In the genomic region with DNA sequence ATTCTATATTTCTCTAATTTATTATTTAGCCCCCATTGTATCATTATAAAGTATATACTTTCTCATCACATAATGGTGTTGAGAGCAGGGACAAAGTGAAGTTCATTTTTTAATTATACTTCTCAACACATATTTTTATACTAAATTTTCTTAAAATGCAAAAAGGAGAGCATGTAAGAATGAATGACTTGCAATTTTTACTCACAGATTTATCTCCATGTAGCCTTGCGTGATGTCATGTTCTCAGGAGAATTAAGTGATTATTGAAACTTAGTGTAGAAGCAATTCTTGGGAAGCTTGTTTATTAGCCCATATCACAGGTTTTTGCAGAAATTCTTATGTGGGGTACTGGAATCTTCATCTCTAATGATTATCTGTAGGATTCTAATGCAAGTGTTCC, we compare ENCODE assay signal across 2 cellular contexts.
TF ChIP-seq lines count a peak whose summit lies in the region.

No MANE protein-coding gene starts in this region.

TF ChIP-seq in HepG2, 621 proteins besides CTCF, POLR2A, EP300 and RAD21:
- TF ChIP-seq NFE2L2 (IDR thresholded peaks at IDR 0.05; ENCODE audit: low read length), result peak; percentile 68
- TF ChIP-seq, protein P1, sequence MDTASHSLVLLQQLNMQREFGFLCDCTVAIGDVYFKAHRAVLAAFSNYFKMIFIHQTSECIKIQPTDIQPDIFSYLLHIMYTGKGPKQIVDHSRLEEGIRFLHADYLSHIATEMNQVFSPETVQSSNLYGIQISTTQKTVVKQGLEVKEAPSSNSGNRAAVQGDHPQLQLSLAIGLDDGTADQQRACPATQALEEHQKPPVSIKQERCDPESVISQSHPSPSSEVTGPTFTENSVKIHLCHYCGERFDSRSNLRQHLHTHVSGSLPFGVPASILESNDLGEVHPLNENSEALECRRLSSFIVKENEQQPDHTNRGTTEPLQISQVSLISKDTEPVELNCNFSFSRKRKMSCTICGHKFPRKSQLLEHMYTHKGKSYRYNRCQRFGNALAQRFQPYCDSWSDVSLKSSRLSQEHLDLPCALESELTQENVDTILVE (CRISPR knock-in tag; IDR thresholded peaks at IDR 0.05), result no peak

TF ChIP-seq in K562, 482 proteins besides CTCF, POLR2A, EP300 and RAD21:
- TF ChIP-seq, protein P2, sequence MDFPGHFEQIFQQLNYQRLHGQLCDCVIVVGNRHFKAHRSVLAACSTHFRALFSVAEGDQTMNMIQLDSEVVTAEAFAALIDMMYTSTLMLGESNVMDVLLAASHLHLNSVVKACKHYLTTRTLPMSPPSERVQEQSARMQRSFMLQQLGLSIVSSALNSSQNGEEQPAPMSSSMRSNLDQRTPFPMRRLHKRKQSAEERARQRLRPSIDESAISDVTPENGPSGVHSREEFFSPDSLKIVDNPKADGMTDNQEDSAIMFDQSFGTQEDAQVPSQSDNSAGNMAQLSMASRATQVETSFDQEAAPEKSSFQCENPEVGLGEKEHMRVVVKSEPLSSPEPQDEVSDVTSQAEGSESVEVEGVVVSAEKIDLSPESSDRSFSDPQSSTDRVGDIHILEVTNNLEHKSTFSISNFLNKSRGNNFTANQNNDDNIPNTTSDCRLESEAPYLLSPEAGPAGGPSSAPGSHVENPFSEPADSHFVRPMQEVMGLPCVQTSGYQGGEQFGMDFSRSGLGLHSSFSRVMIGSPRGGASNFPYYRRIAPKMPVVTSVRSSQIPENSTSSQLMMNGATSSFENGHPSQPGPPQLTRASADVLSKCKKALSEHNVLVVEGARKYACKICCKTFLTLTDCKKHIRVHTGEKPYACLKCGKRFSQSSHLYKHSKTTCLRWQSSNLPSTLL (IDR thresholded peaks at IDR 0.05), result no peak
- TF ChIP-seq NFE2L1 (tag; IDR thresholded peaks at IDR 0.05; ENCODE audit: borderline replicate concordance, low read depth), result 0 out of 2 replicates have a peak, but pooled peaks have one; percentile 11
TF ChIP-seq in K562: peak in this region for 1.
